ENCODE assay signal across 8 cellular contexts in genomic region chr21:33770542-33770941, GRCh38.
"Had no signal": no experiment of that assay in that cellular context is flagged by ENCODE, and none has a peak within 500 bp of the region (broad histone marks: within the 10 kb centered on the region; RNA-seq: fewer than 3 reads in every experiment).

No MANE protein-coding gene starts in this region.

- ATAC-seq: GM12878 had no signal

- FAIRE-seq: G401.6, GM12878, GM12891, GM12892, GM18507, GM19239 had no signal

- DNase-seq: GDM1, GF-D8 had no signal

- H3K4me3 ChIP-seq: GM12878 had no signal
